Comparison of ENCODE assay signal across 20 cellular contexts in genomic region chrY:12215564-12216022, GRCh38.
DNase-seq lines count a peak whose midpoint lies in the region; ATAC-seq and TF ChIP-seq lines count a peak whose summit lies in the region.
"Had no signal": no experiment of that assay in that cellular context is flagged by ENCODE, and none has a peak within 500 bp of the region (broad histone marks: within the 10 kb centered on the region; RNA-seq: fewer than 3 reads in every experiment).

No MANE protein-coding gene starts in this region.

- H3K79me2 ChIP-seq in DOHH2 (ENCODE audit: control insufficient read depth, low read length), result no peaks in the 10 kb centered on the region

- peaks cover 64% of the 10 kb centered on the region for H3K4me1 Mint-ChIP-seq in CD8-positive, alpha-beta T cell (ENCODE audit: low read depth)
- H3K4me1 Mint-ChIP-seq in T-helper 2 cell treated with Interferon-gamma antibody and Interleukin-4, amounts not matched to agents 5 μg/mL and 100 μg/mL, for 36 hours (ENCODE audit: low read depth), result peaks cover 22% of the 10 kb centered on the region
- H3K4me1 Mint-ChIP-seq in central memory CD8-positive, alpha-beta T cell, result peaks cover 63% of the 10 kb centered on the region
- H3K4me1 Mint-ChIP-seq: nephron had no signal

- ATAC-seq in CD8-positive, alpha-beta T cell, result peak; percentile 74
- ATAC-seq in central memory CD8-positive, alpha-beta T cell (replicated peaks; ENCODE audit: extremely low read depth, poor library complexity, severe bottlenecking), result peak; percentile 85
- ATAC-seq in GM19395 (IDR thresholded peaks at IDR 0.05; ENCODE audit: unreplicated experiment), result no peak
- ATAC-seq: PC-3 had no signal

- peaks cover 57% of the 10 kb centered on the region for H3K4me1 ChIP-seq in CD8-positive, alpha-beta T cell (ENCODE audit: insufficient read depth, low read length)
- H3K4me1 ChIP-seq in DOHH2 (ENCODE audit: control insufficient read depth, low read length), result peaks cover 55% of the 10 kb centered on the region
- H3K4me1 ChIP-seq in esophagus muscularis mucosa, result no peaks in the 10 kb centered on the region
- H3K4me1 ChIP-seq: HAP-1, SJSA1 had no signal

- no peaks in the 10 kb centered on the region for H3K27me3 ChIP-seq in CD8-positive, alpha-beta T cell (ENCODE audit: insufficient read depth, low read length)
- no peaks in the 10 kb centered on the region for H3K27me3 ChIP-seq in DOHH2 (ENCODE audit: control insufficient read depth, low read length)
- no peaks in the 10 kb centered on the region for H3K27me3 ChIP-seq in esophagus muscularis mucosa
- H3K27me3 ChIP-seq: SJSA1 had no signal

- TF ChIP-seq EP300 in esophagus muscularis mucosa (IDR thresholded peaks at IDR 0.05), result no peak

- no peak for TF ChIP-seq CTCF in CD8-positive, alpha-beta T cell (IDR thresholded peaks at IDR 0.05)
- TF ChIP-seq CTCF in DOHH2 (IDR thresholded peaks at IDR 0.05; ENCODE audit: low read depth, low read length, poor library complexity, severe bottlenecking), result no peak
- TF ChIP-seq CTCF in esophagus muscularis mucosa (IDR thresholded peaks at IDR 0.05), result no peak

- no peak for TF ChIP-seq POLR2A in esophagus muscularis mucosa (IDR thresholded peaks at IDR 0.05; ENCODE audit: low read depth)

- H3K27ac ChIP-seq in CD8-positive, alpha-beta T cell (ENCODE audit: low read depth, low read length), result peak overlapping the region; percentile 38
- peak overlapping the region; percentile 2; the same call in 1 of the 2 replicates for H3K27ac ChIP-seq in DOHH2 (ENCODE audit: low read depth, low read length)
- no peak overlapping the region for H3K27ac ChIP-seq in esophagus muscularis mucosa (replicated peaks in 1 of 4)
- H3K27ac ChIP-seq: SJSA1 had no signal

- peak overlapping the region; percentile 13 for H3K4me3 ChIP-seq in CD8-positive, alpha-beta T cell (ENCODE audit: low read depth, low read length)
- no peak overlapping the region; the same call in 1 of the 2 replicates for H3K4me3 ChIP-seq in DOHH2 (ENCODE audit: low read length)
- no peak overlapping the region for H3K4me3 ChIP-seq in esophagus muscularis mucosa
- H3K4me3 ChIP-seq: HAP-1, SJSA1 had no signal

- H3K36me3 Mint-ChIP-seq in CD8-positive, alpha-beta T cell, result peaks cover 56% of the 10 kb centered on the region
- peaks cover 26% of the 10 kb centered on the region for H3K36me3 Mint-ChIP-seq in T-helper 2 cell treated with Interferon-gamma antibody and Interleukin-4, amounts not matched to agents 5 μg/mL and 100 μg/mL, for 36 hours (ENCODE audit: low read depth)
- H3K36me3 Mint-ChIP-seq in central memory CD8-positive, alpha-beta T cell (ENCODE audit: insufficient read depth), result peaks cover 19% of the 10 kb centered on the region

- peak overlapping the region; percentile 44 for H3K4me3 Mint-ChIP-seq in CD8-positive, alpha-beta T cell
- H3K4me3 Mint-ChIP-seq in T-helper 2 cell treated with Interferon-gamma antibody and Interleukin-4, amounts not matched to agents 5 μg/mL and 100 μg/mL, for 36 hours, result peak overlapping the region; percentile 48
- H3K4me3 Mint-ChIP-seq in central memory CD8-positive, alpha-beta T cell, result peak overlapping the region; percentile 66
- H3K4me3 Mint-ChIP-seq: nephron had no signal

- peaks cover 43% of the 10 kb centered on the region for H3K9me3 ChIP-seq in CD8-positive, alpha-beta T cell (ENCODE audit: low read length)
- H3K9me3 ChIP-seq in DOHH2 (ENCODE audit: control insufficient read depth, insufficient read depth, low read length), result peaks cover 55% of the 10 kb centered on the region
- H3K9me3 ChIP-seq in esophagus muscularis mucosa, result no peaks in the 10 kb centered on the region
- H3K9me3 ChIP-seq: HAP-1, SJSA1 had no signal

- H3K9me3 Mint-ChIP-seq in CD8-positive, alpha-beta T cell, result peaks cover 57% of the 10 kb centered on the region
- peaks cover 62% of the 10 kb centered on the region for H3K9me3 Mint-ChIP-seq in T-helper 2 cell treated with Interferon-gamma antibody and Interleukin-4, amounts not matched to agents 5 μg/mL and 100 μg/mL, for 36 hours
- peaks cover 64% of the 10 kb centered on the region for H3K9me3 Mint-ChIP-seq in central memory CD8-positive, alpha-beta T cell
- H3K9me3 Mint-ChIP-seq: nephron had no signal

- peak in 1 of 7 experiments; percentile 29 for DNase-seq in CD8-positive, alpha-beta T cell
- no peak for DNase-seq in T-helper 2 cell treated with Interferon-gamma antibody and Interleukin-4, amounts not matched to agents 5 μg/mL and 100 μg/mL, for 36 hours (ENCODE audit: low spot score)
- peak in 1 of 2 donors; percentile 37 for DNase-seq in central memory CD8-positive, alpha-beta T cell (ENCODE audit: low spot score in 2 of 2)
- no peak for DNase-seq in NK-92 treated with Interleukin-12 subunit alpha and Interleukin-12 subunit beta, amount 100 ng/mL, for 24 hours (lab: John Stamatoyannopoulos, UW)
- no peak for DNase-seq in DMS153 treated with DMSO at 0.1 percent for 48 hours (lab: John Stamatoyannopoulos, UW; ENCODE audit: unreplicated experiment)
- no peak for DNase-seq in esophagus muscularis mucosa (ENCODE audit: extremely low spot score)
- DNase-seq: amniotic stem cell; dermis blood vessel endothelial cell; foreskin melanocyte; mesendoderm; NCI-H2107; PC-3; posterior cingulate gyrus; stimulated activated CD4-positive, alpha-beta T cell treated with anti-CD3 and anti-CD28 coated beads, Interleukin-2, amount 100 ng/mL, for 48 hours; T-helper 9 cell had no signal

- H3K36me3 ChIP-seq in CD8-positive, alpha-beta T cell (ENCODE audit: insufficient read depth, low read length), result no peaks in the 10 kb centered on the region
- H3K36me3 ChIP-seq in DOHH2 (ENCODE audit: control insufficient read depth, low read length), result no peaks in the 10 kb centered on the region
- no peaks in the 10 kb centered on the region for H3K36me3 ChIP-seq in esophagus muscularis mucosa
- H3K36me3 ChIP-seq: HAP-1, SJSA1 had no signal

- H3K27me3 Mint-ChIP-seq in CD8-positive, alpha-beta T cell (ENCODE audit: low read depth), result no peaks in the 10 kb centered on the region
- no peaks in the 10 kb centered on the region for H3K27me3 Mint-ChIP-seq in T-helper 2 cell treated with Interferon-gamma antibody and Interleukin-4, amounts not matched to agents 5 μg/mL and 100 μg/mL, for 36 hours (ENCODE audit: low read depth)
- no peaks in the 10 kb centered on the region for H3K27me3 Mint-ChIP-seq in central memory CD8-positive, alpha-beta T cell

- no peaks in the 10 kb centered on the region for H4K20me1 ChIP-seq in DOHH2 (ENCODE audit: control insufficient read depth, insufficient read depth, low read depth, low read length)

- H3K4me2 ChIP-seq in DOHH2 (ENCODE audit: low read length), result no peak overlapping the region; the same call in 1 of the 2 replicates

- no peaks in the 10 kb centered on the region for H3K9me2 ChIP-seq in DOHH2 (replicated peaks; ENCODE audit: control insufficient read depth, low read length)

- H3F3A ChIP-seq in DOHH2 (ENCODE audit: control insufficient read depth, insufficient read depth), result peaks cover 35% of the 10 kb centered on the region

- peak overlapping the region; percentile 84 for H3K27ac Mint-ChIP-seq in CD8-positive, alpha-beta T cell
- H3K27ac Mint-ChIP-seq in T-helper 2 cell treated with Interferon-gamma antibody and Interleukin-4, amounts not matched to agents 5 μg/mL and 100 μg/mL, for 36 hours, result peak overlapping the region; percentile 83
- H3K27ac Mint-ChIP-seq in central memory CD8-positive, alpha-beta T cell (ENCODE audit: low read depth), result peak overlapping the region; percentile 84
- H3K27ac Mint-ChIP-seq: nephron had no signal

- POLR2A ChIA-PET in CD8-positive, alpha-beta T cell (lab: Charles Lee), result no interaction called here

- CTCF ChIA-PET in CD8-positive, alpha-beta T cell (lab: Charles Lee), result no interaction called here

- intact Hi-C loops in CD8-positive, alpha-beta T cell (cut with DNase I, micrococcal nuclease), result loop anchor here in 1 of 2 experiments (10.0 kb wide), 1 partner anchor 449 kb away; no protein-coding TSS in a partner anchor
- intact Hi-C loops in esophagus muscularis mucosa (cut with DNase I), result no loop called here

Comparison
In these comparisons a context has a peak if more than half of its experiments do, and no peak if none do; other contexts are left out.
1. H3K27ac ChIP-seq: peak in CD8-positive, alpha-beta T cell (single experiment) and DOHH2 (single experiment); none in esophagus muscularis mucosa (0 of 4).
2. Peak in every context shown above with its lines, with median percentiles within 50 percentile points of each other: H3K27ac Mint-ChIP-seq and H3K4me3 Mint-ChIP-seq.